1 cellular context compared by ENCODE assay signal in genomic region chr17:17780941-17781590, GRCh38.
TF ChIP-seq lines count a peak whose summit lies in the region.

No MANE protein-coding gene starts in this region.

TF ChIP-seq in WTC11, 78 proteins besides CTCF, POLR2A, EP300 and RAD21 (continued from another document):
- TF ChIP-seq SMAD3 (CRISPR knock-in tag; IDR thresholded peaks at IDR 0.05; ENCODE audit: borderline replicate concordance) = no peak
- no peak for TF ChIP-seq CREM (CRISPR knock-in tag; IDR thresholded peaks at IDR 0.05)
- TF ChIP-seq PREB (CRISPR knock-in tag; IDR thresholded peaks at IDR 0.05; ENCODE audit: borderline replicate concordance) = no peak
- TF ChIP-seq NR1H2 (CRISPR knock-in tag; IDR thresholded peaks at IDR 0.05) = no peak
- TF ChIP-seq OVOL2 (CRISPR knock-in tag; IDR thresholded peaks at IDR 0.05; ENCODE audit: borderline replicate concordance) = no peak
- no peak for TF ChIP-seq FOXP4 (CRISPR knock-in tag; IDR thresholded peaks at IDR 0.05)
- TF ChIP-seq TEAD4 (CRISPR knock-in tag; IDR thresholded peaks at IDR 0.05) = peak; percentile 52; the same call in 1 of the 2 replicates
- TF ChIP-seq NFE2L1 (CRISPR knock-in tag; IDR thresholded peaks at IDR 0.05) = no peak
- no peak for TF ChIP-seq NFATC4 (CRISPR knock-in tag; IDR thresholded peaks at IDR 0.05)
- no peak for TF ChIP-seq ELF4 (CRISPR knock-in tag; IDR thresholded peaks at IDR 0.05; ENCODE audit: low read depth)
- TF ChIP-seq ETV6 (CRISPR knock-in tag; IDR thresholded peaks at IDR 0.05) = peak; percentile 17; the same call in 1 of the 2 replicates
- no peak for TF ChIP-seq ATF2 (CRISPR knock-in tag; IDR thresholded peaks at IDR 0.05; ENCODE audit: borderline replicate concordance, low read depth)
- no peak for TF ChIP-seq RELA (CRISPR knock-in tag; IDR thresholded peaks at IDR 0.05; ENCODE audit: borderline replicate concordance)
- TF ChIP-seq ERG (CRISPR knock-in tag; IDR thresholded peaks at IDR 0.05) = no peak
- TF ChIP-seq IRF1 (CRISPR knock-in tag; IDR thresholded peaks at IDR 0.05) = no peak
- TF ChIP-seq GABPB1 (CRISPR knock-in tag; IDR thresholded peaks at IDR 0.05) = no peak
- TF ChIP-seq ZNF396 (CRISPR knock-in tag; IDR thresholded peaks at IDR 0.05; ENCODE audit: borderline replicate concordance) = no peak
- TF ChIP-seq GRHL2 (CRISPR knock-in tag; IDR thresholded peaks at IDR 0.05; ENCODE audit: insufficient replicate concordance, severe bottlenecking) = no peak
- 0 out of 2 replicates have a peak, but pooled peaks have one; percentile 10 for TF ChIP-seq ZNF423 (CRISPR knock-in tag; IDR thresholded peaks at IDR 0.05)
- TF ChIP-seq GTF2I (CRISPR knock-in tag; conservative IDR thresholded peaks at IDR 0.05) = no peak
- peak; percentile 26; the same call in 1 of the 2 replicates for TF ChIP-seq MYBL2 (CRISPR knock-in tag; IDR thresholded peaks at IDR 0.05)
- no peak for TF ChIP-seq MLX (CRISPR knock-in tag; IDR thresholded peaks at IDR 0.05)
- no peak for TF ChIP-seq TP53 (CRISPR knock-in tag; IDR thresholded peaks at IDR 0.05)
- peak; percentile 70; the same call in 1 of the 2 replicates for TF ChIP-seq TEAD1 (CRISPR knock-in tag; IDR thresholded peaks at IDR 0.05)
- TF ChIP-seq NR3C1 (CRISPR knock-in tag; conservative IDR thresholded peaks at IDR 0.05; ENCODE audit: low read depth) = no peak
- TF ChIP-seq ATF6 (CRISPR knock-in tag; IDR thresholded peaks at IDR 0.05) = no peak
